In genomic region chr17:34958438-34958837, GRCh38 we compare ENCODE assay signal across 1 cellular context.
A peak's percentile ranks its signal among the peaks of the same experiment; 100 is the strongest.
TF ChIP-seq lines count a peak whose summit lies in the region.

No MANE protein-coding gene starts in this region.

TF ChIP-seq in K562, 482 proteins besides CTCF, POLR2A, EP300 and RAD21 (continued from another document):
- TF ChIP-seq, protein P1, sequence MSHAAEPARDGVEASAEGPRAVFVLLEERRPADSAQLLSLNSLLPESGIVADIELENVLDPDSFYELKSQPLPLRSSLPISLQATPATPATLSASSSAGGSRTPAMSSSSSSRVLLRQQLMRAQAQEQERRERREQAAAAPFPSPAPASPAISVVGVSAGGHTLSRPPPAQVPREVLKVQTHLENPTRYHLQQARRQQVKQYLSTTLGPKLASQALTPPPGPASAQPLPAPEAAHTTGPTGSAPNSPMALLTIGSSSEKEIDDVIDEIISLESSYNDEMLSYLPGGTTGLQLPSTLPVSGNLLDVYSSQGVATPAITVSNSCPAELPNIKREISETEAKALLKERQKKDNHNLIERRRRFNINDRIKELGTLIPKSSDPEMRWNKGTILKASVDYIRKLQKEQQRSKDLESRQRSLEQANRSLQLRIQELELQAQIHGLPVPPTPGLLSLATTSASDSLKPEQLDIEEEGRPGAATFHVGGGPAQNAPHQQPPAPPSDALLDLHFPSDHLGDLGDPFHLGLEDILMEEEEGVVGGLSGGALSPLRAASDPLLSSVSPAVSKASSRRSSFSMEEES (CRISPR knock-in tag; IDR thresholded peaks at IDR 0.05), result no peak
- TF ChIP-seq, protein P2, sequence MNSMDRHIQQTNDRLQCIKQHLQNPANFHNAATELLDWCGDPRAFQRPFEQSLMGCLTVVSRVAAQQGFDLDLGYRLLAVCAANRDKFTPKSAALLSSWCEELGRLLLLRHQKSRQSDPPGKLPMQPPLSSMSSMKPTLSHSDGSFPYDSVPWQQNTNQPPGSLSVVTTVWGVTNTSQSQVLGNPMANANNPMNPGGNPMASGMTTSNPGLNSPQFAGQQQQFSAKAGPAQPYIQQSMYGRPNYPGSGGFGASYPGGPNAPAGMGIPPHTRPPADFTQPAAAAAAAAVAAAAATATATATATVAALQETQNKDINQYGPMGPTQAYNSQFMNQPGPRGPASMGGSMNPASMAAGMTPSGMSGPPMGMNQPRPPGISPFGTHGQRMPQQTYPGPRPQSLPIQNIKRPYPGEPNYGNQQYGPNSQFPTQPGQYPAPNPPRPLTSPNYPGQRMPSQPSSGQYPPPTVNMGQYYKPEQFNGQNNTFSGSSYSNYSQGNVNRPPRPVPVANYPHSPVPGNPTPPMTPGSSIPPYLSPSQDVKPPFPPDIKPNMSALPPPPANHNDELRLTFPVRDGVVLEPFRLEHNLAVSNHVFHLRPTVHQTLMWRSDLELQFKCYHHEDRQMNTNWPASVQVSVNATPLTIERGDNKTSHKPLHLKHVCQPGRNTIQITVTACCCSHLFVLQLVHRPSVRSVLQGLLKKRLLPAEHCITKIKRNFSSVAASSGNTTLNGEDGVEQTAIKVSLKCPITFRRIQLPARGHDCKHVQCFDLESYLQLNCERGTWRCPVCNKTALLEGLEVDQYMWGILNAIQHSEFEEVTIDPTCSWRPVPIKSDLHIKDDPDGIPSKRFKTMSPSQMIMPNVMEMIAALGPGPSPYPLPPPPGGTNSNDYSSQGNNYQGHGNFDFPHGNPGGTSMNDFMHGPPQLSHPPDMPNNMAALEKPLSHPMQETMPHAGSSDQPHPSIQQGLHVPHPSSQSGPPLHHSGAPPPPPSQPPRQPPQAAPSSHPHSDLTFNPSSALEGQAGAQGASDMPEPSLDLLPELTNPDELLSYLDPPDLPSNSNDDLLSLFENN (IDR thresholded peaks at IDR 0.05; ENCODE audit: low read depth in 2 of 2, low read length in 2 of 2), result no peak
- TF ChIP-seq FOXP1 (CRISPR knock-in tag; IDR thresholded peaks at IDR 0.05) (no peak), ZNF316 (IDR thresholded peaks at IDR 0.05) (peak; percentile 44; the same call in 1 of the 2 replicates), ATF1 (CRISPR knock-in tag; IDR thresholded peaks at IDR 0.05) (no peak), ATF1 (tag; IDR thresholded peaks at IDR 0.05) (peak; percentile 63), LCOR (CRISPR knock-in tag; IDR thresholded peaks at IDR 0.05) (no peak)
TF ChIP-seq in K562: peak in this region for 5.
